ENCODE assay signal across 8 cellular contexts in the genomic region with DNA sequence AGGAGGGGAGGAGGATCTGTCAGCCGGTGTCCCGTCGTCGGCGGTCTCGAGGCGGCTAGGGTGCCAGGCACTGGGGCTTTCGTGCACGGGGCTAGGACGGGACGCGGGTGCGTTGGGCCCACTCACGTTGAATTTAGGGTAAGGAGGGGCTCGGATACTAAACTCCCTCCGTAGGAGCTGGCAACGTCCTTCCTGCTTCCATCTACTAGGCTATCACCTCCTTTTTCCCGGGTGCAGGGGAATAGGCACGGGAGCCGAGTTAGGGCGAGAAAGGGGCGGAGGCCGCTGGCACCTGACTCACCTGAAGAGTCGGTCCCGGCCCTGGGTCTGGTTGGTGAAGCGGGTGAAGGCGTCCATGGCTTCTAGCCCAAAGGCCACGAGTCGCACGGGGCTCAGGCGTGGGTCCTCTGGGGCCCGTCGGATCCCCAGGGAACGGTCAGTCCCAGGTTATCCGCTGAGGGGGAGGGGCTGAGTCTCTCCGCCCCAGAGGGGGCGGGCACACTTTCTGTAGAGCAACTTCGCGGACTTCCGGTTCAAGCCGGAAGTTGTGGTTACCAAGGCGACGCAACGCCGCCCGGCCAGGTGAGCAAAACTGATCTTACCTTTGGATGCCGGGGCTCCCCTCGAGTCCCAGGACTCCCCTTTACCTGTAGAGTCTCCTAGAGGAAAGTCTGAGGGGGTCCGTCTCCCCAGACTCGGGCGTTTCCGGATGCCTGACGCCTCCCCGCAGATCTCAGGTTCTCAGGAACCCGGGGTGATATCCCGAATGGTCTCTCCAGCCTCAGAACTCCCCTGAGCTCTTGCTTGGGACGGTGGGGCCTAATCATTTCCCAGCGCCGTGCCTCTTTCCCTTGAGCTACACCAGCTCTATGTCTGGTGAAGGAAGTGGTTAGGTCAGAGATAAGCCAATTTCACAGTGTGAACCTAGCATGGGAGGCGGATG. TPM values are rescaled to one million over a fixed set of nuclear protein-coding genes. Genes with fewer than 3 reads are reported as not detected.
DNase-seq lines count a peak whose midpoint lies in the region; ATAC-seq and TF ChIP-seq lines count a peak whose summit lies in the region.

A gene with protein sequence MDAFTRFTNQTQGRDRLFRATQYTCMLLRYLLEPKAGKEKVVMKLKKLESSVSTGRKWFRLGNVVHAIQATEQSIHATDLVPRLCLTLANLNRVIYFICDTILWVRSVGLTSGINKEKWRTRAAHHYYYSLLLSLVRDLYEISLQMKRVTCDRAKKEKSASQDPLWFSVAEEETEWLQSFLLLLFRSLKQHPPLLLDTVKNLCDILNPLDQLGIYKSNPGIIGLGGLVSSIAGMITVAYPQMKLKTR (minus strand): TSS at position 479 of the 943 bp plus-strand sequence. CDS start 122 bp downstream, at position 357.
A gene (plus strand): TSS at position 536 of the 943 bp plus-strand sequence. CDS start 10,936 bp downstream, outside the sequence.

- no peak for TF ChIP-seq CTCF in type B pancreatic cell (conservative IDR thresholded peaks at IDR 0.05)

- H3K27ac Mint-ChIP-seq in activated naive CD8-positive, alpha-beta T cell treated with anti-CD3 and anti-CD28 coated beads, Interleukin-2, amount 50 U/mL, for 24 hours = peak within 1 kb of the TSS; percentile 36
- H3K27ac Mint-ChIP-seq in type B pancreatic cell = peak within 1 kb of the TSS; percentile 1

- CTCF ChIA-PET in HEK293T (lab: Yijun Ruan, JAX) = interaction anchor here (0.6 to 0.7 kb wide), 2 partner anchors 292 to 299 kb away, joined by 3 read pairs; no protein-coding TSS in a partner anchor

- H3K36me3 Mint-ChIP-seq in activated naive CD8-positive, alpha-beta T cell treated with anti-CD3 and anti-CD28 coated beads, Interleukin-2, amount 50 U/mL, for 24 hours (ENCODE audit: low read depth) = peaks cover under 1% of the 10 kb centered on the region
- H3K36me3 Mint-ChIP-seq in type B pancreatic cell = peaks cover 1% of the 10 kb centered on the region

- POLR2A ChIA-PET in HEK293T (lab: Yijun Ruan, JAX) = no interaction called here

- H3K4me1 Mint-ChIP-seq in activated naive CD8-positive, alpha-beta T cell treated with anti-CD3 and anti-CD28 coated beads, Interleukin-2, amount 50 U/mL, for 24 hours = peaks cover 11% of the 10 kb centered on the region
- peaks cover 5% of the 10 kb centered on the region for H3K4me1 Mint-ChIP-seq in type B pancreatic cell (ENCODE audit: unreplicated experiment)

- intact Hi-C loops in left ventricle myocardium superior (cut with micrococcal nuclease) = no loop called here
- intact Hi-C loops in posterior vena cava (cut with DNase I) = loop anchor here in 1 of 2 donors (5.0 kb wide), 1 partner anchor 43 kb away; no protein-coding TSS in a partner anchor

- peaks cover 2% of the 10 kb centered on the region for H3K27me3 Mint-ChIP-seq in activated naive CD8-positive, alpha-beta T cell treated with anti-CD3 and anti-CD28 coated beads, Interleukin-2, amount 50 U/mL, for 24 hours
- peaks cover 11% of the 10 kb centered on the region for H3K27me3 Mint-ChIP-seq in type B pancreatic cell

- no peaks in the 10 kb centered on the region for H3K9me3 Mint-ChIP-seq in activated naive CD8-positive, alpha-beta T cell treated with anti-CD3 and anti-CD28 coated beads, Interleukin-2, amount 50 U/mL, for 24 hours
- no peaks in the 10 kb centered on the region for H3K9me3 Mint-ChIP-seq in type B pancreatic cell

- DNase-seq in GM04504 (ENCODE audit: low read depth) (peak; percentile 31), HEK293T (ENCODE audit: extremely low spot score) (peak; percentile 95), MV-4-11 (lab: John Stamatoyannopoulos, UW) (peak; percentile 55), T follicular helper cell (ENCODE audit: low read depth) (peak; percentile 44), left ventricle myocardium superior (peak; percentile 88), posterior vena cava (ENCODE audit: low spot score) (peak; percentile 94), type B pancreatic cell (ENCODE audit: extremely low spot score, unreplicated experiment) (peak; percentile 81)
- peak; percentile 82 for DNase-seq in activated naive CD8-positive, alpha-beta T cell treated with anti-CD3 and anti-CD28 coated beads, Interleukin-2, amount 50 U/mL, for 24 hours

- H3K4me3 Mint-ChIP-seq in activated naive CD8-positive, alpha-beta T cell treated with anti-CD3 and anti-CD28 coated beads, Interleukin-2, amount 50 U/mL, for 24 hours = peak within 1 kb of the TSS; percentile 84
- H3K4me3 Mint-ChIP-seq in type B pancreatic cell = peak within 1 kb of the TSS; percentile 94

- peak; percentile 95 for ATAC-seq in activated naive CD8-positive, alpha-beta T cell treated with anti-CD3 and anti-CD28 coated beads, Interleukin-2, amount 50 U/mL, for 24 hours
- peak; percentile 97 for ATAC-seq in left ventricle myocardium superior

TF ChIP-seq in HEK293T, 16 proteins besides CTCF, POLR2A, EP300 and RAD21:
- TF ChIP-seq BHLHE40 (IDR thresholded peaks at IDR 0.05; ENCODE audit: borderline replicate concordance) = no peak
- TF ChIP-seq FOXM1 (IDR thresholded peaks at IDR 0.05; ENCODE audit: borderline replicate concordance) = no peak
- peak; percentile 25; the same call in 1 of the 2 replicates for TF ChIP-seq L3MBTL2 (conservative IDR thresholded peaks at IDR 0.05)
- TF ChIP-seq ARNT (IDR thresholded peaks at IDR 0.05) = no peak

RNA-seq across cellular contexts. Expression of the first gene that starts in this region (rescaled TPM):
- total RNA-seq in left ventricle myocardium superior = 13.9 TPM
- total RNA-seq in posterior vena cava = 1 to 10 TPM; 4.9 to 7.1 TPM
- 8.5 and 8.8 TPM in 2 replicates for total RNA-seq in type B pancreatic cell (ENCODE audit: low replicate concordance)

RNA-seq across cellular contexts. Expression of the second gene that starts in this region (rescaled TPM):
- total RNA-seq in left ventricle myocardium superior (not detected), posterior vena cava (not detected), type B pancreatic cell (ENCODE audit: low replicate concordance) (0.29 and 1.5 TPM in 2 replicates)

Comparison
In these comparisons a context has a peak if more than half of its experiments do, and no peak if none do; other contexts are left out.
1. Peak in every context shown above with its lines: DNase-seq and ATAC-seq.
2. DNase-seq: peak in every context shown above with its lines; median percentile 95 in HEK293T; 94 in posterior vena cava; 88 in left ventricle myocardium superior; 82 in activated naive CD8-positive, alpha-beta T cell treated with anti-CD3 and anti-CD28 coated beads, Interleukin-2, amount 50 U/mL, for 24 hours; 81 in type B pancreatic cell; 55 in MV-4-11; 44 in T follicular helper cell; 31 in GM04504.